Comparison of ENCODE assay signal across 19 cellular contexts in the genomic region with DNA sequence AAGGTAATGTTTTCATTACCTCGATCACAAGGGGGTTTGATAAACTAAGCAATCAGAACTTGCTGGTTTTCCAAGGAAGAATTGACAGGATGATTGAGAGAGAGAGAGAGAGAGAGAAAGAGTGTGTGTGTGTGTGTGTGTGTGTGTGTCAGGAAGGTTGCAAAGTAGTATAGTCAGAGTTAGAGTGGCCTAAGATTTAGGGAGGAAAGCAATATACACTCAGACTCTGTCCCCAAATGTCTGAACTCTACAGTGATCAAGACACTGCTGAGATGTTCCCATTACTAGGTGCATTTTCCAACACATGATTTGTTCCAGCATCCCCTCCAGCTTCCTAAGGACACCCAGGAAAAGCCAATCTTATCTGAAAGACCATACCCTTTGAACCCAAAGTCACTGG.
DNase-seq lines count a peak whose midpoint lies in the region; ATAC-seq and TF ChIP-seq lines count a peak whose summit lies in the region.
"Had no signal": no experiment of that assay in that cellular context is flagged by ENCODE, and none has a peak within 500 bp of the region (broad histone marks: within the 10 kb centered on the region; RNA-seq: fewer than 3 reads in every experiment).

No MANE protein-coding gene starts in this region.

- no peak for TF ChIP-seq POLR2A in thyroid gland (IDR thresholded peaks at IDR 0.05)
- TF ChIP-seq POLR2A in stomach (IDR thresholded peaks at IDR 0.05) = no peak

- WGBS in thyroid gland, 2 donors = 50 to 76% methylated on average over 1 of the region's 1 CpG
- 0 to 29% (median 25%) methylated on average over 1 of the region's 1 CpG for WGBS in stomach, 5 donors

- no peak for TF ChIP-seq EP300 in stomach (IDR thresholded peaks at IDR 0.05)

- peaks cover 7% of the 10 kb centered on the region for H3K9me3 Mint-ChIP-seq in activated CD4-positive, alpha-beta T cell treated with anti-CD3 and anti-CD28 coated beads, Interleukin-2, amount 10 ng/mL, durations not matched to agents 24 days and 14 days
- peaks cover 11% of the 10 kb centered on the region for H3K9me3 Mint-ChIP-seq in activated CD4-positive, alpha-beta memory T cell treated with anti-CD3 and anti-CD28 coated beads, Interleukin-2, amount 10 ng/mL, durations not matched to agents 7 days and 5 days
- peaks cover 0 to 7% of the 10 kb centered on the region in 2 donors for H3K9me3 Mint-ChIP-seq in effector memory CD8-positive, alpha-beta T cell

- peak overlapping the region; percentile 5 for H3K4me3 Mint-ChIP-seq in activated CD4-positive, alpha-beta T cell treated with anti-CD3 and anti-CD28 coated beads, Interleukin-2, amount 10 ng/mL, durations not matched to agents 24 days and 14 days
- peak overlapping the region; percentile 33 for H3K4me3 Mint-ChIP-seq in activated CD4-positive, alpha-beta memory T cell treated with anti-CD3 and anti-CD28 coated beads, Interleukin-2, amount 10 ng/mL, durations not matched to agents 7 days and 5 days
- H3K4me3 Mint-ChIP-seq in effector memory CD8-positive, alpha-beta T cell = peak overlapping the region; percentile 73

- DNase-seq in activated CD4-positive, alpha-beta T cell treated with anti-CD3 and anti-CD28 coated beads, Interleukin-2, amount 10 ng/mL, durations not matched to agents 24 days and 14 days = no peak
- DNase-seq in activated CD4-positive, alpha-beta T cell treated with anti-CD3 and anti-CD28 coated beads, Interleukin-2, amount 50 U/mL, for 48 hours = no peak
- no peak for DNase-seq in GM12865 (ENCODE audit: low read depth)
- no peak for DNase-seq in activated CD4-positive, alpha-beta memory T cell treated with anti-CD3 and anti-CD28 coated beads, Interleukin-2, amount 10 ng/mL, durations not matched to agents 7 days and 5 days
- DNase-seq in effector memory CD8-positive, alpha-beta T cell = no peak
- no peak for DNase-seq in thyroid gland
- no peak for DNase-seq in GM19238 (ENCODE audit: insufficient read length, low spot score)
- no peak for DNase-seq in stomach
- DNase-seq: cerebellar nuclear complex, hippocampal formation, NCI-H1436 treated with DMSO at 0.1 percent for 48 hours, NCI-H2171 treated with DMSO at 0.1 percent for 48 hours, NCI-H69, substantia nigra, uterus had no signal

- POLR2A ChIA-PET in activated CD4-positive, alpha-beta memory T cell treated with anti-CD3 and anti-CD28 coated beads, Interleukin-2, amount 10 ng/mL, durations not matched to agents 7 days and 5 days (lab: Charles Lee) = interaction anchor here (1.0 to 4.3 kb wide), 8 partner anchors 10 to 220 kb away, joined by 3 to 46 read pairs (median 6); no protein-coding TSS in a partner anchor

- no peaks in the 10 kb centered on the region for H3K27me3 Mint-ChIP-seq in activated CD4-positive, alpha-beta T cell treated with anti-CD3 and anti-CD28 coated beads, Interleukin-2, amount 10 ng/mL, durations not matched to agents 24 days and 14 days
- no peaks in the 10 kb centered on the region for H3K27me3 Mint-ChIP-seq in activated CD4-positive, alpha-beta memory T cell treated with anti-CD3 and anti-CD28 coated beads, Interleukin-2, amount 10 ng/mL, durations not matched to agents 7 days and 5 days
- H3K27me3 Mint-ChIP-seq in effector memory CD8-positive, alpha-beta T cell = no peaks in the 10 kb centered on the region

- TF ChIP-seq CTCF in GM12865 (IDR thresholded peaks at IDR 0.05; ENCODE audit: insufficient read depth, low read depth, low read length, missing control alignments) = no peak
- no peak for TF ChIP-seq CTCF in thyroid gland (IDR thresholded peaks at IDR 0.05)
- TF ChIP-seq CTCF in stomach (IDR thresholded peaks at IDR 0.05) = no peak

- no peaks in the 10 kb centered on the region for H3K36me3 ChIP-seq in thyroid gland
- H3K36me3 ChIP-seq in stomach = no peaks in the 10 kb centered on the region
- H3K36me3 ChIP-seq: ascending aorta, neutrophil, uterus had no signal

- H3K27me3 ChIP-seq in thyroid gland (no peaks in the 10 kb centered on the region), stomach (peaks cover 0 to 14% (median 7%) of the 10 kb centered on the region in 3 donors)
- H3K27me3 ChIP-seq: ascending aorta, neutrophil, uterus had no signal

- H3K27ac Mint-ChIP-seq in activated CD4-positive, alpha-beta T cell treated with anti-CD3 and anti-CD28 coated beads, Interleukin-2, amount 10 ng/mL, durations not matched to agents 24 days and 14 days = peak overlapping the region; percentile 30
- H3K27ac Mint-ChIP-seq in activated CD4-positive, alpha-beta memory T cell treated with anti-CD3 and anti-CD28 coated beads, Interleukin-2, amount 10 ng/mL, durations not matched to agents 7 days and 5 days = peak overlapping the region; percentile 79
- peak overlapping the region; percentile 84 to 93 for H3K27ac Mint-ChIP-seq in effector memory CD8-positive, alpha-beta T cell

- no peaks in the 10 kb centered on the region for H3K9me3 ChIP-seq in thyroid gland
- no peaks in the 10 kb centered on the region for H3K9me3 ChIP-seq in stomach
- H3K9me3 ChIP-seq: ascending aorta, neutrophil, uterus had no signal

- intact Hi-C loops in activated CD4-positive, alpha-beta T cell treated with anti-CD3 and anti-CD28 coated beads, Interleukin-2, amount 10 ng/mL, durations not matched to agents 24 days and 14 days (cut with micrococcal nuclease) = loop anchor here (2.0 kb wide), 1 partner anchor 29 kb away; no protein-coding TSS in a partner anchor
- intact Hi-C loops in thyroid gland (cut with DNase I) (no loop called here), stomach (cut with DNase I; ENCODE audit: low total_unique reads) (no loop called here)

- peaks cover 80% of the 10 kb centered on the region for H3K4me1 Mint-ChIP-seq in activated CD4-positive, alpha-beta T cell treated with anti-CD3 and anti-CD28 coated beads, Interleukin-2, amount 10 ng/mL, durations not matched to agents 24 days and 14 days
- peaks cover 59% of the 10 kb centered on the region for H3K4me1 Mint-ChIP-seq in activated CD4-positive, alpha-beta memory T cell treated with anti-CD3 and anti-CD28 coated beads, Interleukin-2, amount 10 ng/mL, durations not matched to agents 7 days and 5 days
- H3K4me1 Mint-ChIP-seq in effector memory CD8-positive, alpha-beta T cell (ENCODE audit: low read depth in 2 of 2) = peaks cover 57 to 66% of the 10 kb centered on the region in 2 donors

- ATAC-seq in effector memory CD8-positive, alpha-beta T cell (replicated peaks) = peak; percentile 15
- ATAC-seq: HepG2, Right ventricle myocardium inferior had no signal

- H3K36me3 Mint-ChIP-seq in activated CD4-positive, alpha-beta T cell treated with anti-CD3 and anti-CD28 coated beads, Interleukin-2, amount 10 ng/mL, durations not matched to agents 24 days and 14 days (ENCODE audit: low read depth) = peaks cover 2% of the 10 kb centered on the region
- H3K36me3 Mint-ChIP-seq in activated CD4-positive, alpha-beta memory T cell treated with anti-CD3 and anti-CD28 coated beads, Interleukin-2, amount 10 ng/mL, durations not matched to agents 7 days and 5 days (ENCODE audit: low read depth) = peaks cover 18% of the 10 kb centered on the region
- peaks cover 2% of the 10 kb centered on the region for H3K36me3 Mint-ChIP-seq in effector memory CD8-positive, alpha-beta T cell (ENCODE audit: insufficient read depth)

- no peak overlapping the region for H3K27ac ChIP-seq in thyroid gland
- H3K27ac ChIP-seq in stomach = no peak overlapping the region
- H3K27ac ChIP-seq: ascending aorta, neutrophil, uterus had no signal

- H3K4me3 ChIP-seq in GM12865 (ENCODE audit: low read depth, low read length) = peak overlapping the region; percentile 22
- H3K4me3 ChIP-seq in thyroid gland (replicated peaks in 1 of 3) = no peak overlapping the region
- no peak overlapping the region for H3K4me3 ChIP-seq in stomach
- H3K4me3 ChIP-seq: ascending aorta, uterus had no signal

- no peaks in the 10 kb centered on the region for H3K4me1 ChIP-seq in thyroid gland
- no peaks in the 10 kb centered on the region for H3K4me1 ChIP-seq in stomach
- H3K4me1 ChIP-seq: ascending aorta, uterus had no signal

- CTCF ChIA-PET in activated CD4-positive, alpha-beta memory T cell treated with anti-CD3 and anti-CD28 coated beads, Interleukin-2, amount 10 ng/mL, durations not matched to agents 7 days and 5 days (lab: Charles Lee) = interaction anchor here (0.6 to 1.5 kb wide), 5 partner anchors 12 to 137 kb away, joined by 3 to 5 read pairs (median 3); no protein-coding TSS in a partner anchor

Comparison
In these comparisons a context has a peak if more than half of its experiments do, and no peak if none do; other contexts are left out.
1. H3K27ac Mint-ChIP-seq: peak in every context shown above with its lines; median percentile 88 in effector memory CD8-positive, alpha-beta T cell; 79 in activated CD4-positive, alpha-beta memory T cell treated with anti-CD3 and anti-CD28 coated beads, Interleukin-2, amount 10 ng/mL, durations not matched to agents 7 days and 5 days; 30 in activated CD4-positive, alpha-beta T cell treated with anti-CD3 and anti-CD28 coated beads, Interleukin-2, amount 10 ng/mL, durations not matched to agents 24 days and 14 days.
2. H3K4me3 Mint-ChIP-seq: peak in every context shown above with its lines; median percentile 73 in effector memory CD8-positive, alpha-beta T cell; 33 in activated CD4-positive, alpha-beta memory T cell treated with anti-CD3 and anti-CD28 coated beads, Interleukin-2, amount 10 ng/mL, durations not matched to agents 7 days and 5 days; 5 in activated CD4-positive, alpha-beta T cell treated with anti-CD3 and anti-CD28 coated beads, Interleukin-2, amount 10 ng/mL, durations not matched to agents 24 days and 14 days.